Comparison of ENCODE assay signal across 22 cellular contexts in the genomic region with DNA sequence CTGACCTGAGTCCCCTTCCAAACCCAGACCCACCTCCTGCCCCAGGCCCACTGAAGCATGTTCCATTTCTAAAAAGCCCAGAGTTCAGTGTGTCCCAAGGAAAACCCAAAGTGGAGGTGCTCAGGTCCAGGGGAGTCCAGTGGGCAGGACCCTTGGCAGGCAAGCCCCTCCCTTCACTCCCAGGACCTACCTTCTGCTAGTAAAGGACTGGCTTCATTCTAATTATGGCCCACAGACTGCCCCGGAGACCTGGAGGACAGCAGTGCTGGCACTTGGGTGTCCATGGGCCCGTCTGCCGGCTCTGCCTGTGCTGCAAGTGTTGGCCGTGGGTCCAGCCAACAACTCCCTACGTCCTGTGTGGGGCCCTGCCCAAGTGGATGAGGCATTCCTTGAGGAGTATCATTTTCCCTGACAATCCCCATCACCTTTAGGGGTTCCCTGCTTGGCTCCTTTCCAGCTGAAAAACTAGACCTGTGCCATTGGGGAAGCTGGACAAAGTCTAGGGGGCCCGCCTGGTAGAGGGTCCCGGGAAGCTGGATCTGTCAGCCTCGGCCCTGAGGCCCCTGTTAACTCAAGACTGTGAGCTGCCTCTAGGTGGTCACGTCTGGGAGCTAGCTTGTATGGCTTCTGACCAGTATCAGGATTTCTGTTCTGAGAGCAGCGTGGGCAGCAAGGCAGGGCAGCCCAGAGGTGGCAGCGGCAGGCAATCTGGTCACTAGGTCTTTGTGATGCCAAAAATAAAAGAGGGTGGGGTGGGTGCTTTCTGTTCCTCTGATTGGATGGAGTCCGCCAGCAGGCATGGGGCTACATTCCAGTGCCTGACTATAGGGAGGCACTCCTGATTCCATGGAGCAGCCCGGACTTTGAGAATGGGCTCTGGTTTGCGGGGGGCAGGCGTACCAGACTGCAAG. TPM values are rescaled to one million over a fixed set of nuclear protein-coding genes. Genes with fewer than 3 reads are reported as not detected.
A peak's percentile ranks its signal among the peaks of the same experiment; 100 is the strongest.
DNase-seq lines count a peak whose midpoint lies in the region; ATAC-seq, FAIRE-seq and TF ChIP-seq lines count a peak whose summit lies in the region.
"Had no signal": no experiment of that assay in that cellular context is flagged by ENCODE, and none has a peak within 500 bp of the region (broad histone marks: within the 10 kb centered on the region; RNA-seq: fewer than 3 reads in every experiment).

No MANE protein-coding gene starts in this region.

- H3K9me3 Mint-ChIP-seq in neural crest cell (no peaks in the 10 kb centered on the region), endothelial cell (ENCODE audit: unreplicated experiment) (no peaks in the 10 kb centered on the region)
- H3K9me3 Mint-ChIP-seq: CD8-positive, alpha-beta T cell; IgD-negative memory B cell had no signal

- WGBS in K562 (ENCODE audit: insufficient coverage, low coverage, missing lambda C conversion rate) = 76% methylated on average over 14 of the region's 15 CpGs

- H3K4me1 Mint-ChIP-seq in neural crest cell (peaks cover 26% of the 10 kb centered on the region), endothelial cell (ENCODE audit: unreplicated experiment) (peaks cover 16% of the 10 kb centered on the region)

- H2AFZ ChIP-seq in K562 (ENCODE audit: low read depth, low read length) = no peak overlapping the region

- H3K27me3 ChIP-seq in left ventricle myocardium inferior (ENCODE audit: low read depth) (peaks cover 79% of the 10 kb centered on the region), K562 (ENCODE audit: control insufficient read depth in 2 of 2, insufficient read depth in 2 of 2, low read length in 2 of 2) (no peaks in the 10 kb centered on the region)

- no peak overlapping the region for H3K4me2 ChIP-seq in K562 (ENCODE audit: insufficient read depth, low read length)
- H3K4me2 ChIP-seq: BLaER1 treated with 17β-estradiol and CSF1 and Interleukin-3, amounts not matched to agents 10 nM and 100 nM had no signal

- in situ Hi-C loops in K562 (cut with MboI) = no loop called here

- TF ChIP-seq CTCF in left ventricle myocardium inferior (IDR thresholded peaks at IDR 0.05; ENCODE audit: borderline replicate concordance) (no peak), K562 (IDR thresholded peaks at IDR 0.05 in 2 of 3, conservative IDR thresholded peaks at IDR 0.05 in 1 of 3; ENCODE audit: insufficient read depth in 2 of 3, low read depth in 1 of 3, low read length in 3 of 3) (no peak), neural crest cell (conservative IDR thresholded peaks at IDR 0.05) (no peak), endothelial cell (IDR thresholded peaks at IDR 0.05; ENCODE audit: unreplicated experiment) (no peak)

- BruUV-seq in K562 (replicated peaks; lab: Mats Ljungman, UMichigan) = no TSS peak

- H3K27ac ChIP-seq in left ventricle myocardium inferior (replicated peaks) = no peak overlapping the region
- H3K27ac ChIP-seq in K562 (ENCODE audit: extremely low read depth, low read depth, low read length) = no peak overlapping the region
- H3K27ac ChIP-seq: BLaER1 treated with 17β-estradiol and CSF1 and Interleukin-3, amounts not matched to agents 10 nM and 100 nM had no signal

- ATAC-seq in left ventricle myocardium superior (peak; percentile 69), K562 (no peak)
- ATAC-seq: CD8-positive, alpha-beta T cell had no signal

- no peaks in the 10 kb centered on the region for H3K36me3 ChIP-seq in left ventricle myocardium inferior
- H3K36me3 ChIP-seq in K562 (ENCODE audit: control insufficient read depth, insufficient read depth, low read length) = peaks cover 41% of the 10 kb centered on the region; the same call in 1 of the 3 replicates

- H3K4me1 ChIP-seq in left ventricle myocardium inferior (peaks cover 27% of the 10 kb centered on the region), K562 (replicated peaks in 1 of 2; ENCODE audit: control insufficient read depth in 2 of 2, insufficient read depth in 2 of 2, low read length in 2 of 2) (peaks cover 3 to 44% of the 10 kb centered on the region in 2 experiments; a peak in 2 of 5 replicates)

- no peaks in the 10 kb centered on the region for H3K79me2 ChIP-seq in K562 (ENCODE audit: control insufficient read depth, insufficient read depth, low read length)

- no peak for DNase-seq in left ventricle myocardium superior
- no peak for DNase-seq in left ventricle myocardium inferior
- no peak for DNase-seq in K562 (ENCODE audit: extremely low read depth in 1 of 4, low spot score in 3 of 4)
- no peak for DNase-seq in neural crest cell (ENCODE audit: low read depth, low spot score)
- no peak for DNase-seq in endothelial cell (ENCODE audit: low spot score)
- no peak for DNase-seq in pons (ENCODE audit: low spot score)
- DNase-seq in superior temporal gyrus (ENCODE audit: extremely low spot score) = no peak
- DNase-seq: CD8-positive, alpha-beta T cell; Kasumi-1; MG63; NCI-H1092; NCI-H1436 treated with DMSO at 0.1 percent for 48 hours; NCI-H2029; NCI-H345; NCI-H524 treated with DMSO at 0.1 percent for 48 hours; RPMI8226 had no signal

- FAIRE-seq in K562 (lab: Jason Lieb, UNC) = no peak
- FAIRE-seq: GM12891 had no signal

- CTCF ChIA-PET in K562 (lab: Yijun Ruan, JAX; ENCODE audit: low intra/inter-chr PET ratio) = no interaction called here

- H3K9me1 ChIP-seq in K562 (ENCODE audit: control insufficient read depth, insufficient read depth, low read length) = no peaks in the 10 kb centered on the region

- no peaks in the 10 kb centered on the region for H4K20me1 ChIP-seq in K562 (replicated peaks; ENCODE audit: control insufficient read depth, insufficient read depth, low read length)

- H3K27ac Mint-ChIP-seq in neural crest cell (ENCODE audit: unreplicated experiment) (no peak overlapping the region), endothelial cell (ENCODE audit: unreplicated experiment) (no peak overlapping the region)
- H3K27ac Mint-ChIP-seq: CD8-positive, alpha-beta T cell had no signal

- H3K4me3 Mint-ChIP-seq in neural crest cell = peak overlapping the region; percentile 60
- no peak overlapping the region for H3K4me3 Mint-ChIP-seq in endothelial cell (ENCODE audit: unreplicated experiment)
- H3K4me3 Mint-ChIP-seq: CD8-positive, alpha-beta T cell had no signal

- TF ChIP-seq POLR2A in K562 (conservative IDR thresholded peaks at IDR 0.05) = no peak

- peak overlapping the region in 1 of 2 experiments; percentile 75; a peak in 2 of 4 replicates for H3K9ac ChIP-seq in K562 (ENCODE audit: insufficient read depth in 1 of 2, low read depth in 2 of 2, low read length in 2 of 2)
- H3K9ac ChIP-seq: BLaER1 treated with 17β-estradiol and CSF1 and Interleukin-3, amounts not matched to agents 10 nM and 100 nM had no signal

- POLR2A ChIA-PET in K562 (lab: Yijun Ruan, JAX) = interaction anchor here (0.6 to 2.1 kb wide), 8 partner anchors 8 to 100 kb away, joined by 3 to 11 read pairs (median 4); a partner anchor contains a TSS

- peaks cover 44% of the 10 kb centered on the region for H3K27me3 Mint-ChIP-seq in neural crest cell (ENCODE audit: low read depth)
- H3K27me3 Mint-ChIP-seq in endothelial cell (ENCODE audit: unreplicated experiment) = peaks cover 9% of the 10 kb centered on the region

- no peak for TF ChIP-seq RAD21 in K562 (CRISPR knock-in tag; conservative IDR thresholded peaks at IDR 0.05 in 1 of 2, IDR thresholded peaks at IDR 0.05 in 1 of 2)

- H3K36me3 Mint-ChIP-seq in neural crest cell (ENCODE audit: low read depth) (no peaks in the 10 kb centered on the region), endothelial cell (ENCODE audit: low read depth, unreplicated experiment) (peaks cover 23% of the 10 kb centered on the region)
- H3K36me3 Mint-ChIP-seq: CD8-positive, alpha-beta T cell; IgD-negative memory B cell had no signal

- no peaks in the 10 kb centered on the region for H3K9me3 ChIP-seq in left ventricle myocardium inferior (replicated peaks)
- H3K9me3 ChIP-seq in K562 (replicated peaks; ENCODE audit: control insufficient read depth, insufficient read depth, low read depth, low read length) = no peaks in the 10 kb centered on the region
- H3K9me3 ChIP-seq: BLaER1 treated with 17β-estradiol and CSF1 and Interleukin-3, amounts not matched to agents 10 nM and 100 nM; MG63 had no signal

- no peak for TF ChIP-seq EP300 in K562 (IDR thresholded peaks at IDR 0.05; ENCODE audit: low read length)

- no peak overlapping the region for H3K4me3 ChIP-seq in left ventricle myocardium inferior
- H3K4me3 ChIP-seq in K562 = no peak overlapping the region
- H3K4me3 ChIP-seq: BLaER1 treated with 17β-estradiol and CSF1 and Interleukin-3, amounts not matched to agents 10 nM and 100 nM; MG63 had no signal

- intact Hi-C loops in left ventricle myocardium superior (cut with micrococcal nuclease) (no loop called here), left ventricle myocardium inferior (cut with micrococcal nuclease) (no loop called here), K562 (cut with micrococcal nuclease) (loop anchor here (5.0 kb wide), 1 partner anchor 39 kb away; no protein-coding TSS in a partner anchor)

RNA-seq across cellular contexts. Expression of a gene that starts 8.2 kb away (rescaled TPM):
- 2.9 TPM for total RNA-seq in left ventricle myocardium superior
- total RNA-seq in left ventricle myocardium inferior = 2.6 TPM
- 20.1 and 55.7 TPM in 2 replicates for total RNA-seq in K562 (2011; cell fraction: chromatin; rRNA removed; ENCODE audit: low replicate concordance)
- total RNA-seq in K562 (2011; cell fraction: nucleolus; rRNA removed) = 37.1 and 52.4 TPM in 2 replicates
- total RNA-seq in K562 (2011; cell fraction: nucleoplasm; rRNA removed) = 27.8 and 34.1 TPM in 2 replicates
- total RNA-seq in K562 (2014; rRNA removed) = 18.2 and 23.6 TPM in 2 replicates
- total RNA-seq in K562 (2014; rRNA removed; fragmentation: Illumina TruSeq; extraction: Trizol) = 6.9 and 8.4 TPM in 2 replicates
- 16.5 and 18.1 TPM in 2 replicates for total RNA-seq in K562 (2015; rRNA removed; fragmentation: Illumina TruSeq; extraction: Trizol)
- total RNA-seq in K562 (2021) = 26.9 and 28.5 TPM in 2 replicates
- polyA plus RNA-seq in K562 (2011; rRNA removed) = 13.9 and 18.3 TPM in 2 replicates
- polyA plus RNA-seq in K562 (2011; cell fraction: cytosol; rRNA removed) = 17.2 and 30.0 TPM in 2 replicates
- polyA plus RNA-seq in K562 (2011; cell fraction: nucleus; rRNA removed) = 35.0 and 55.5 TPM in 2 replicates
- 13.0 and 18.6 TPM in 2 replicates for polyA plus RNA-seq in K562 (2012)
- 13.9 and 16.9 TPM in 2 replicates for polyA plus RNA-seq in K562 (2014; fragmentation: Illumina TruSeq; extraction: Trizol)
- 1 to 10 TPM in 1 of 2 experiments, under 1 TPM in 1; 0.66 to 1.0 TPM for polyA plus RNA-seq in K562 (2014; fragmentation: Nextera tagmentation; extraction: Ambion mirVana)
- 17.4 and 18.4 TPM in 2 replicates for polyA plus RNA-seq in K562 (2014; rRNA removed)
- polyA minus RNA-seq in K562 (2011; rRNA and poly(A)+ RNA removed) = 10.0 and 14.9 TPM in 2 replicates
- 20.6 and 24.0 TPM in 2 replicates for polyA minus RNA-seq in K562 (2011; cell fraction: cytosol; rRNA and poly(A)+ RNA removed)
- polyA minus RNA-seq in K562 (2011; cell fraction: nucleus; rRNA and poly(A)+ RNA removed) = 18.0 and 19.1 TPM in 2 replicates
- total RNA-seq in neural crest cell = 95.4 and 101 TPM in 2 replicates
- 50.0 TPM for total RNA-seq in endothelial cell (ENCODE audit: unreplicated experiment)

RNA-seq across cellular contexts. Expression of a gene that starts 10.7 kb away (rescaled TPM):
- 8.2 TPM for total RNA-seq in left ventricle myocardium superior
- total RNA-seq in left ventricle myocardium inferior = 7.5 TPM
- total RNA-seq in K562 (2011; cell fraction: chromatin; rRNA removed; ENCODE audit: low replicate concordance) = 2.1 and 2.7 TPM in 2 replicates
- total RNA-seq in K562 (2011; cell fraction: nucleolus; rRNA removed) = 2.3 and 2.9 TPM in 2 replicates
- total RNA-seq in K562 (2011; cell fraction: nucleoplasm; rRNA removed) = 2.0 and 2.7 TPM in 2 replicates
- 4.9 and 7.1 TPM in 2 replicates for total RNA-seq in K562 (2014; rRNA removed)
- 1.8 and 1.9 TPM in 2 replicates for total RNA-seq in K562 (2014; rRNA removed; fragmentation: Illumina TruSeq; extraction: Trizol)
- total RNA-seq in K562 (2015; rRNA removed; fragmentation: Illumina TruSeq; extraction: Trizol) = 6.6 and 6.7 TPM in 2 replicates
- 11.9 and 12.0 TPM in 2 replicates for total RNA-seq in K562 (2021)
- polyA plus RNA-seq in K562 (2011; rRNA removed) = 0.52 and 0.72 TPM in 2 replicates
- polyA plus RNA-seq in K562 (2011; cell fraction: cytosol; rRNA removed) = 0.80 and 1.1 TPM in 2 replicates
- 2.4 and 2.6 TPM in 2 replicates for polyA plus RNA-seq in K562 (2011; cell fraction: nucleus; rRNA removed)
- 5.7 and 8.8 TPM in 2 replicates for polyA plus RNA-seq in K562 (2012)
- polyA plus RNA-seq in K562 (2014; fragmentation: Illumina TruSeq; extraction: Trizol) = 2.6 and 3.4 TPM in 2 replicates
- polyA plus RNA-seq in K562 (2014; fragmentation: Nextera tagmentation; extraction: Ambion mirVana) = under 1 TPM; 0.08 to 0.21 TPM
- polyA plus RNA-seq in K562 (2014; rRNA removed) = 4.7 and 6.7 TPM in 2 replicates
- polyA minus RNA-seq in K562 (2011; rRNA and poly(A)+ RNA removed) = 0.45 and 0.56 TPM in 2 replicates
- 0.86 and 2.7 TPM in 2 replicates for polyA minus RNA-seq in K562 (2011; cell fraction: cytosol; rRNA and poly(A)+ RNA removed)
- polyA minus RNA-seq in K562 (2011; cell fraction: nucleus; rRNA and poly(A)+ RNA removed) = 0.67 and 2.1 TPM in 2 replicates
- 16.5 and 19.2 TPM in 2 replicates for total RNA-seq in neural crest cell
- 3.3 TPM for total RNA-seq in endothelial cell (ENCODE audit: unreplicated experiment)

RNA-seq across cellular contexts. Expression of a gene that starts 53.1 kb away (rescaled TPM):
- 27.4 TPM for total RNA-seq in left ventricle myocardium superior
- total RNA-seq in left ventricle myocardium inferior = 28.7 TPM
- 13.6 and 28.0 TPM in 2 replicates for total RNA-seq in K562 (2011; cell fraction: chromatin; rRNA removed; ENCODE audit: low replicate concordance)
- 26.3 and 29.6 TPM in 2 replicates for total RNA-seq in K562 (2011; cell fraction: nucleolus; rRNA removed)
- 11.0 and 15.7 TPM in 2 replicates for total RNA-seq in K562 (2011; cell fraction: nucleoplasm; rRNA removed)
- total RNA-seq in K562 (2014; rRNA removed) = 42.3 and 42.4 TPM in 2 replicates
- 4.4 and 4.7 TPM in 2 replicates for total RNA-seq in K562 (2014; rRNA removed; fragmentation: Illumina TruSeq; extraction: Trizol)
- total RNA-seq in K562 (2015; rRNA removed; fragmentation: Illumina TruSeq; extraction: Trizol) = 13.5 and 14.7 TPM in 2 replicates
- total RNA-seq in K562 (2021) = 48.5 and 50.5 TPM in 2 replicates
- 7.8 and 13.5 TPM in 2 replicates for polyA plus RNA-seq in K562 (2011; rRNA removed)
- 12.6 and 29.1 TPM in 2 replicates for polyA plus RNA-seq in K562 (2011; cell fraction: cytosol; rRNA removed)
- 23.9 and 38.8 TPM in 2 replicates for polyA plus RNA-seq in K562 (2011; cell fraction: nucleus; rRNA removed)
- 22.9 and 60.2 TPM in 2 replicates for polyA plus RNA-seq in K562 (2012)
- 10.0 and 16.4 TPM in 2 replicates for polyA plus RNA-seq in K562 (2014; fragmentation: Illumina TruSeq; extraction: Trizol)
- 1 to 10 TPM in 1 of 2 experiments, under 1 TPM in 1; 0.98 to 1.1 TPM for polyA plus RNA-seq in K562 (2014; fragmentation: Nextera tagmentation; extraction: Ambion mirVana)
- polyA plus RNA-seq in K562 (2014; rRNA removed) = 34.8 and 40.7 TPM in 2 replicates
- 7.2 and 7.6 TPM in 2 replicates for polyA minus RNA-seq in K562 (2011; rRNA and poly(A)+ RNA removed)
- polyA minus RNA-seq in K562 (2011; cell fraction: cytosol; rRNA and poly(A)+ RNA removed) = 18.7 and 24.1 TPM in 2 replicates
- 12.4 and 16.4 TPM in 2 replicates for polyA minus RNA-seq in K562 (2011; cell fraction: nucleus; rRNA and poly(A)+ RNA removed)
- 19.1 and 21.0 TPM in 2 replicates for total RNA-seq in neural crest cell
- total RNA-seq in endothelial cell (ENCODE audit: unreplicated experiment) = 6.8 TPM

RNA-seq across cellular contexts. Expression of a gene that starts 55.4 kb away (rescaled TPM):
- total RNA-seq in left ventricle myocardium superior = not detected
- not detected for total RNA-seq in left ventricle myocardium inferior
- total RNA-seq in K562 (2011; cell fraction: chromatin; rRNA removed; ENCODE audit: low replicate concordance) = not detected in 2 replicates
- total RNA-seq in K562 (2011; cell fraction: nucleolus; rRNA removed) = not detected in 2 replicates
- not detected in 2 replicates for total RNA-seq in K562 (2011; cell fraction: nucleoplasm; rRNA removed)
- not detected in 2 replicates for total RNA-seq in K562 (2014; rRNA removed)
- not detected in 2 replicates for total RNA-seq in K562 (2014; rRNA removed; fragmentation: Illumina TruSeq; extraction: Trizol)
- not detected in 2 replicates for total RNA-seq in K562 (2015; rRNA removed; fragmentation: Illumina TruSeq; extraction: Trizol)
- not detected in 2 replicates for total RNA-seq in K562 (2021)
- polyA plus RNA-seq in K562 (2011; rRNA removed) = not detected in 2 replicates
- polyA plus RNA-seq in K562 (2011; cell fraction: cytosol; rRNA removed) = not detected in 2 replicates
- not detected in 2 replicates for polyA plus RNA-seq in K562 (2011; cell fraction: nucleus; rRNA removed)
- polyA plus RNA-seq in K562 (2012) = not detected in 2 replicates
- not detected in 2 replicates for polyA plus RNA-seq in K562 (2014; fragmentation: Illumina TruSeq; extraction: Trizol)
- polyA plus RNA-seq in K562 (2014; fragmentation: Nextera tagmentation; extraction: Ambion mirVana) = not detected
- polyA plus RNA-seq in K562 (2014; rRNA removed) = not detected in 2 replicates
- not detected in 2 replicates for polyA minus RNA-seq in K562 (2011; rRNA and poly(A)+ RNA removed)
- not detected in 2 replicates for polyA minus RNA-seq in K562 (2011; cell fraction: cytosol; rRNA and poly(A)+ RNA removed)
- not detected in 2 replicates for polyA minus RNA-seq in K562 (2011; cell fraction: nucleus; rRNA and poly(A)+ RNA removed)
- not detected in 2 replicates for total RNA-seq in neural crest cell
- total RNA-seq in endothelial cell (ENCODE audit: unreplicated experiment) = not detected
- total RNA-seq: A673, H4, HT-29 had no signal
